20 cellular contexts compared by ENCODE assay signal in the genomic region with DNA sequence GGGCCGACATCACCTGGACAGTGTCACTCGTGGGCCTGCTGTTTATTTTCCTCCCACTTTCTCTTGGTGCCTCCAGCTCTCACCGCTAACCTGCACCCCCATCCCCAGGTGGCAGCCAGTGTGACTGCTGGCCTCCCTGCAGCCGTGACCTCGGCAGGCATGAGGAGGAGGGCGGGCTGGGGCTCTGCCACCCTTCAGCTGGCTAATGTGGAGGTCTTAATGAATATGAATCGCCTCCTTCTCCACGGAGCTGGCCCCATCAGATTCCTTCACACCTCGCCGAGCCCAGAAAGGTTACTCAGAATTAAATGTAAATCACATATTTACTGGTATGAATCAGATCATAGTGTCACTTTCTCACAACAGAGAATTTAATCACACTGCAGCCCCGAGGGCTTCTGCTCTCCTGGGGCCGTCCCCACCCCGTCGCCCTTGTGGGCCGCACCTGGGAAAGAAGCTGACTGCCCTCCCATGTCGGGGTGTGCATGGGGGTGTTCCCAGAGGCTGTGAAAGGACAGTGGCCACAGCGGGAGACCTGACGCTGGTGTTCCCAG.
DNase-seq lines count a peak whose midpoint lies in the region; ATAC-seq, FAIRE-seq and TF ChIP-seq lines count a peak whose summit lies in the region.
"Had no signal": no experiment of that assay in that cellular context is flagged by ENCODE, and none has a peak within 500 bp of the region (broad histone marks: within the 10 kb centered on the region; RNA-seq: fewer than 3 reads in every experiment).

No MANE protein-coding gene starts in this region.

- no peak overlapping the region for H4K8ac ChIP-seq in mesendoderm (ENCODE audit: low read depth, low read length)

- H3K9me3 Mint-ChIP-seq in CD14-positive monocyte = peaks cover 0 to 3% (median 0%) of the 10 kb centered on the region in 7 donors
- H3K9me3 Mint-ChIP-seq: CD8-positive, alpha-beta memory T cell; naive thymus-derived CD8-positive, alpha-beta T cell had no signal

- H3K18ac ChIP-seq in mesendoderm (ENCODE audit: low read length) = no peak overlapping the region

- intact Hi-C loops in CD14-positive monocyte (cut with micrococcal nuclease) = loop anchor here (5.0 to 10.0 kb wide), 4 partner anchors 74 to 219 kb away; no protein-coding TSS in a partner anchor

- no peaks in the 10 kb centered on the region for H3K79me1 ChIP-seq in mesendoderm (ENCODE audit: low read length)

- no peaks in the 10 kb centered on the region for H3K36me3 ChIP-seq in RWPE2 (ENCODE audit: low read depth)
- H3K36me3 ChIP-seq in mesendoderm (ENCODE audit: control insufficient read depth, insufficient read depth, low read length) = no peaks in the 10 kb centered on the region
- H3K36me3 ChIP-seq: upper lobe of left lung had no signal

- no peak for TF ChIP-seq CTCF in CD14-positive monocyte (IDR thresholded peaks at IDR 0.05)
- TF ChIP-seq CTCF in RWPE2 (IDR thresholded peaks at IDR 0.05; ENCODE audit: poor library complexity, severe bottlenecking) = no peak

- no peaks in the 10 kb centered on the region for H3K9me3 ChIP-seq in RWPE2 (ENCODE audit: severe bottlenecking)
- H3K9me3 ChIP-seq: SK-N-SH, upper lobe of left lung had no signal

- H2BK15ac ChIP-seq in mesendoderm (replicated peaks; ENCODE audit: low read depth) = no peak overlapping the region

- H3K4me2 ChIP-seq in mesendoderm (ENCODE audit: low read length) = no peak overlapping the region
- H3K4me2 ChIP-seq: SK-N-SH had no signal

- peaks cover 9 to 13% (median 10%) of the 10 kb centered on the region in 3 donors for H3K27me3 Mint-ChIP-seq in CD14-positive monocyte (ENCODE audit: low read depth in 3 of 3)

- H3K79me2 ChIP-seq in mesendoderm (ENCODE audit: control insufficient read depth, insufficient read depth, low read length) = no peaks in the 10 kb centered on the region

- H3K36me3 Mint-ChIP-seq in CD14-positive monocyte = peaks cover 15 to 26% of the 10 kb centered on the region in 2 donors
- H3K36me3 Mint-ChIP-seq: CD8-positive, alpha-beta memory T cell; naive thymus-derived CD8-positive, alpha-beta T cell had no signal

- peak overlapping the region in 1 of 2 donors; percentile 48 for H3K4me3 Mint-ChIP-seq in CD14-positive monocyte
- H3K4me3 Mint-ChIP-seq: CD8-positive, alpha-beta memory T cell had no signal

- WGBS in mesendoderm (ENCODE audit: extremely low coverage, insufficient coverage, low lambda C conversion rate) = no CpG with 5 or more reads among the region's 18 CpGs

- H4K5ac ChIP-seq in mesendoderm (ENCODE audit: low read length) = no peak overlapping the region

- H3K4me3 ChIP-seq in RWPE2 (ENCODE audit: severe bottlenecking) (no peak overlapping the region), mesendoderm (ENCODE audit: low read length) (no peak overlapping the region)
- H3K4me3 ChIP-seq: upper lobe of left lung had no signal

- ATAC-seq in RWPE2 (ENCODE audit: low read depth) (0 out of 3 replicates have a peak, but pooled peaks have one; percentile 1), HG03025 (IDR thresholded peaks at IDR 0.05; ENCODE audit: low FRiP score, unreplicated experiment) (no peak)
- ATAC-seq: left lobe of liver had no signal

- no peak for TF ChIP-seq POLR2A in GM12891 (IDR thresholded peaks at IDR 0.05; ENCODE audit: low read depth, low read length)

- no peak overlapping the region for H2BK120ac ChIP-seq in mesendoderm (ENCODE audit: low read depth, low read length)

- H3K27ac ChIP-seq in RWPE2 (ENCODE audit: poor library complexity, severe bottlenecking) = no peak overlapping the region
- H3K27ac ChIP-seq in mesendoderm (ENCODE audit: low read depth, low read length) = no peak overlapping the region
- H3K27ac ChIP-seq: epithelial cell of prostate had no signal

- peaks cover 44% of the 10 kb centered on the region for H3K4me1 ChIP-seq in RWPE2 (ENCODE audit: insufficient read depth, poor library complexity, severe bottlenecking)
- no peaks in the 10 kb centered on the region for H3K4me1 ChIP-seq in mesendoderm (ENCODE audit: control insufficient read depth, low read depth, low read length)

- no peak overlapping the region for H3K56ac ChIP-seq in mesendoderm (ENCODE audit: low read length)

- no peak overlapping the region for H3K4ac ChIP-seq in mesendoderm (ENCODE audit: low read depth, low read length)

- no peak overlapping the region for H2BK5ac ChIP-seq in mesendoderm (ENCODE audit: low read length)

- H3K27me3 ChIP-seq in RWPE2 (ENCODE audit: insufficient read depth, poor library complexity, severe bottlenecking) (no peaks in the 10 kb centered on the region), mesendoderm (ENCODE audit: insufficient read depth, low read length, poor library complexity) (no peaks in the 10 kb centered on the region)
- H3K27me3 ChIP-seq: upper lobe of left lung had no signal

- peak overlapping the region in 6 of 7 donors; percentile 65 to 100 (median 84) for H3K27ac Mint-ChIP-seq in CD14-positive monocyte

- H3K4me1 Mint-ChIP-seq in CD14-positive monocyte = peaks cover 84% of the 10 kb centered on the region

- no peak overlapping the region for H3K9ac ChIP-seq in mesendoderm (ENCODE audit: low read length)
- H3K9ac ChIP-seq: SK-N-SH had no signal

- DNase-seq in CD14-positive monocyte (ENCODE audit: low spot score) (no peak), GM12891 (ENCODE audit: insufficient read length, low spot score) (no peak), RWPE2 (ENCODE audit: low spot score) (no peak), mesendoderm (peak; percentile 10), DMS153 treated with DMSO at 0.1 percent for 48 hours (lab: John Stamatoyannopoulos, UW; ENCODE audit: unreplicated experiment) (no peak), T-helper 9 cell (no peak), NCI-H2107 treated with DMSO at 0.1 percent for 48 hours (lab: John Stamatoyannopoulos, UW; ENCODE audit: unreplicated experiment) (no peak)
- DNase-seq: activated CD8-positive, alpha-beta memory T cell treated with anti-CD3 and anti-CD28 coated beads, Interleukin-2, amount 50 U/mL, for 48 hours; CD8-positive, alpha-beta memory T cell; SK-N-SH; stimulated activated CD4-positive, alpha-beta T cell treated with anti-CD3 and anti-CD28 coated beads, Interleukin-2, amount 100 ng/mL, for 24 hours; stimulated activated CD8-positive, alpha-beta memory T cell treated with anti-CD3 and anti-CD28 coated beads, Interleukin-4, amount 100 ng/mL, for 48 hours had no signal

- no peak overlapping the region for H2AK5ac ChIP-seq in mesendoderm (ENCODE audit: low read length)

- FAIRE-seq in GM12891 (lab: Jason Lieb, UNC) = peak; percentile 51
- FAIRE-seq: colon, G401.6, HTR-8/SVneo had no signal

- no peak overlapping the region for H3K23ac ChIP-seq in mesendoderm (ENCODE audit: low read length)

TF ChIP-seq in GM12891, 5 proteins besides CTCF, POLR2A, EP300 and RAD21:
- TF ChIP-seq POU2F2 (IDR thresholded peaks at IDR 0.05; ENCODE audit: low read depth, low read length) (no peak), TAF1 (IDR thresholded peaks at IDR 0.05; ENCODE audit: low read depth, low read length) (no peak), PAX5 (IDR thresholded peaks at IDR 0.05; ENCODE audit: insufficient read depth, low read length, severe bottlenecking) (peak; percentile 69), SPI1 (IDR thresholded peaks at IDR 0.05; ENCODE audit: low read depth, low read length) (no peak)
